Comparison of ENCODE assay signal across 8 cellular contexts in genomic region chr14:24172261-24172860, GRCh38. TPM values are rescaled to one million over a fixed set of nuclear protein-coding genes. Genes with fewer than 3 reads are reported as not detected.
A peak's percentile ranks its signal among the peaks of the same experiment; 100 is the strongest.
DNase-seq lines count a peak whose midpoint lies in the region; ATAC-seq lines count a peak whose summit lies in the region.

No MANE protein-coding gene starts in this region.

- H3K27ac Mint-ChIP-seq in activated T-helper 2 cell treated with anti-CD3 and anti-CD28 coated beads, Interferon-gamma antibody, Interleukin-2, Interleukin-4, amounts not matched to agents 10 μg/mL and 5 μg/mL and 100 μg/mL, durations not matched to agents 14 hours and 24 hours and 36 hours: no peak overlapping the region
- peak overlapping the region in 5 of 6 donors; percentile 26 to 85 (median 51) for H3K27ac Mint-ChIP-seq in immature natural killer cell

- no peaks in the 10 kb centered on the region for H3K27me3 ChIP-seq in stomach smooth muscle (ENCODE audit: control insufficient read depth in 1 of 2, insufficient read depth in 2 of 2, low read length in 2 of 2)

- intact Hi-C loops in activated T-helper 2 cell treated with anti-CD3 and anti-CD28 coated beads, Interferon-gamma antibody, Interleukin-2, Interleukin-4, amounts not matched to agents 10 μg/mL and 5 μg/mL and 100 μg/mL, durations not matched to agents 14 hours and 24 hours and 36 hours (cut with micrococcal nuclease): no loop called here

- peak overlapping the region; percentile 24 for H3K27ac ChIP-seq in stomach smooth muscle (ENCODE audit: low read length)

- H3K4me1 Mint-ChIP-seq in activated T-helper 2 cell treated with anti-CD3 and anti-CD28 coated beads, Interferon-gamma antibody, Interleukin-2, Interleukin-4, amounts not matched to agents 10 μg/mL and 5 μg/mL and 100 μg/mL, durations not matched to agents 14 hours and 24 hours and 36 hours (ENCODE audit: low read depth): peaks cover 24% of the 10 kb centered on the region
- peaks cover 23 to 31% of the 10 kb centered on the region in 2 donors for H3K4me1 Mint-ChIP-seq in immature natural killer cell

- no peaks in the 10 kb centered on the region for H3K27me3 Mint-ChIP-seq in activated T-helper 2 cell treated with anti-CD3 and anti-CD28 coated beads, Interferon-gamma antibody, Interleukin-2, Interleukin-4, amounts not matched to agents 10 μg/mL and 5 μg/mL and 100 μg/mL, durations not matched to agents 14 hours and 24 hours and 36 hours (ENCODE audit: low read depth)
- peaks cover 7 to 10% (median 9%) of the 10 kb centered on the region in 3 donors for H3K27me3 Mint-ChIP-seq in immature natural killer cell (ENCODE audit: low read depth in 3 of 3)

- H3K36me3 Mint-ChIP-seq in activated T-helper 2 cell treated with anti-CD3 and anti-CD28 coated beads, Interferon-gamma antibody, Interleukin-2, Interleukin-4, amounts not matched to agents 10 μg/mL and 5 μg/mL and 100 μg/mL, durations not matched to agents 14 hours and 24 hours and 36 hours (ENCODE audit: low read depth): peaks cover 70% of the 10 kb centered on the region
- peaks cover 11 to 20% (median 18%) of the 10 kb centered on the region in 3 donors for H3K36me3 Mint-ChIP-seq in immature natural killer cell

- DNase-seq in NCI-H748 (lab: John Stamatoyannopoulos, UW; ENCODE audit: unreplicated experiment) (peak; percentile 31), NCI-H748 treated with DMSO at 0.1 percent for 48 hours (lab: John Stamatoyannopoulos, UW) (no peak), immature natural killer cell (no peak)
- DNase-seq in activated T-helper 2 cell treated with anti-CD3 and anti-CD28 coated beads, Interferon-gamma antibody, Interleukin-2, Interleukin-4, amounts not matched to agents 10 μg/mL and 5 μg/mL and 100 μg/mL, durations not matched to agents 14 hours and 24 hours and 36 hours (ENCODE audit: low spot score): no peak

- peak overlapping the region; percentile 21 to 48 for H3K9ac ChIP-seq in stomach smooth muscle (ENCODE audit: low read length in 2 of 2)

- H3K4me3 ChIP-seq in stomach smooth muscle (ENCODE audit: low read length in 2 of 2): peak overlapping the region; percentile 58 to 74

- peak overlapping the region; percentile 60 for H3K4me3 Mint-ChIP-seq in activated T-helper 2 cell treated with anti-CD3 and anti-CD28 coated beads, Interferon-gamma antibody, Interleukin-2, Interleukin-4, amounts not matched to agents 10 μg/mL and 5 μg/mL and 100 μg/mL, durations not matched to agents 14 hours and 24 hours and 36 hours (ENCODE audit: low read depth)
- peak overlapping the region; percentile 88 to 95 (median 93) for H3K4me3 Mint-ChIP-seq in immature natural killer cell

- no peaks in the 10 kb centered on the region for H3K9me3 ChIP-seq in stomach smooth muscle (ENCODE audit: control insufficient read depth in 2 of 2, low read length in 2 of 2)

- ATAC-seq in GM21717 (IDR thresholded peaks at IDR 0.05; ENCODE audit: unreplicated experiment): no peak
- no peak for ATAC-seq in activated CD4-positive, CD25-positive, alpha-beta regulatory T cell treated with anti-CD3 and anti-CD28 coated beads, Interleukin-2, amount 50 U/mL, for 24 hours
- no peak for ATAC-seq in HG03378 (IDR thresholded peaks at IDR 0.05; ENCODE audit: unreplicated experiment)

- H3K9me3 Mint-ChIP-seq in activated T-helper 2 cell treated with anti-CD3 and anti-CD28 coated beads, Interferon-gamma antibody, Interleukin-2, Interleukin-4, amounts not matched to agents 10 μg/mL and 5 μg/mL and 100 μg/mL, durations not matched to agents 14 hours and 24 hours and 36 hours: no peaks in the 10 kb centered on the region
- peaks cover 0 to 1% (median 0%) of the 10 kb centered on the region in 6 donors for H3K9me3 Mint-ChIP-seq in immature natural killer cell

- H3K4me1 ChIP-seq in stomach smooth muscle (ENCODE audit: control insufficient read depth, insufficient read depth, low read length): peaks cover 14% of the 10 kb centered on the region

- H3K36me3 ChIP-seq in stomach smooth muscle (ENCODE audit: control insufficient read depth in 2 of 2, insufficient read depth in 2 of 2, low read length in 2 of 2): peaks cover 4 to 16% of the 10 kb centered on the region in 2 donors

RNA-seq across cellular contexts. Expression of gene REC8, which starts 0.5 kb away (rescaled TPM):
- 20.0 and 28.2 TPM in 2 replicates for total RNA-seq in activated T-helper 2 cell treated with anti-CD3 and anti-CD28 coated beads, Interferon-gamma antibody, Interleukin-2, Interleukin-4, amounts not matched to agents 10 μg/mL and 5 μg/mL and 100 μg/mL, durations not matched to agents 14 hours and 24 hours and 36 hours
- polyA plus RNA-seq in immature natural killer cell: 10 to 100 TPM in 1 of 3 donors, 1 to 10 TPM in 2; 1.7 to 15.2 (median 3.8) TPM

RNA-seq across cellular contexts. Expression of gene IRF9, which starts 11.3 kb away (rescaled TPM):
- 124 and 129 TPM in 2 replicates for total RNA-seq in activated T-helper 2 cell treated with anti-CD3 and anti-CD28 coated beads, Interferon-gamma antibody, Interleukin-2, Interleukin-4, amounts not matched to agents 10 μg/mL and 5 μg/mL and 100 μg/mL, durations not matched to agents 14 hours and 24 hours and 36 hours
- 100 to 1,000 TPM in 2 of 3 donors, 10 to 100 TPM in 1; 48.8 to 123 (median 102) TPM for polyA plus RNA-seq in immature natural killer cell

RNA-seq across cellular contexts. Expression of gene IPO4, which starts 16.3 kb away (rescaled TPM):
- total RNA-seq in activated T-helper 2 cell treated with anti-CD3 and anti-CD28 coated beads, Interferon-gamma antibody, Interleukin-2, Interleukin-4, amounts not matched to agents 10 μg/mL and 5 μg/mL and 100 μg/mL, durations not matched to agents 14 hours and 24 hours and 36 hours: 77.0 and 80.4 TPM in 2 replicates
- polyA plus RNA-seq in immature natural killer cell: 10 to 100 TPM; 10.1 to 21.0 (median 11.3) TPM

RNA-seq across cellular contexts. Expression of gene TM9SF1, which starts 22.9 kb away (rescaled TPM):
- total RNA-seq in activated T-helper 2 cell treated with anti-CD3 and anti-CD28 coated beads, Interferon-gamma antibody, Interleukin-2, Interleukin-4, amounts not matched to agents 10 μg/mL and 5 μg/mL and 100 μg/mL, durations not matched to agents 14 hours and 24 hours and 36 hours: 27.8 and 30.8 TPM in 2 replicates
- 10 to 100 TPM; 31.0 to 60.5 (median 42.4) TPM for polyA plus RNA-seq in immature natural killer cell

RNA-seq across cellular contexts. Expression of gene RNF31, which starts 25.1 kb away (rescaled TPM):
- total RNA-seq in activated T-helper 2 cell treated with anti-CD3 and anti-CD28 coated beads, Interferon-gamma antibody, Interleukin-2, Interleukin-4, amounts not matched to agents 10 μg/mL and 5 μg/mL and 100 μg/mL, durations not matched to agents 14 hours and 24 hours and 36 hours: 80.4 and 92.0 TPM in 2 replicates
- polyA plus RNA-seq in immature natural killer cell: 10 to 100 TPM; 41.5 to 62.9 (median 59.5) TPM
